In the genomic region with DNA sequence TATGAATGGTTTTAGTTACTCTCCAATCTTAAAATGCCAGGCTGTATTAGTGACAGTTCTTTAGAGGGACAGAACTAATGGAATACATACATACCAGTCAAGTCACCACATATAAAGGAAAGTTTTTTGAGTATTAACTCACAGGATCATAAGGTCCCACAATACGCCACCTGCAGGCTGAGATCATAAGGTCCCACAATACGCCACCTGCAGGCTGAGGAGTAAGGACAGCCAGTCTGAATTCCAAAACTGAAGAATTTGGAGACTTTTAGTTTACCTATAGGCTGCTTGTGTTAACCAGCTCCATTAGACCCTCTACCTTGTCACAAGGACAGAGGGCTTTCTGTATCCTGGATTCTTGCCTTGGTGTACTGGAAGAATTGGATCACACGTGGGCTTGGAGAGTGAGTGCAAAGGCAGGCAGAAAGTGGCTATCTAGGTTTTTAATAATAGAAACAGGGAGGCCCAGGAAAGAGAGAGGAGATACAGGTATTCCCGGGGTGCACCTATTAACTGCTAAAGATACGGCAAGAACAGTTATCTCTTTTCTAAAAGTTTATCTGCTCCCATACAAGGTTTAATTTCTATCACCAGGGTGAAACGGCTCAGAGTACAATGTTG, we compare ENCODE assay signal across 8 cellular contexts.
DNase-seq lines count a peak whose midpoint lies in the region; ATAC-seq, FAIRE-seq and TF ChIP-seq lines count a peak whose summit lies in the region.

No MANE protein-coding gene starts in this region.

- no peak for TF ChIP-seq CTCF in ovary (IDR thresholded peaks at IDR 0.05)

- no peaks in the 10 kb centered on the region for H3K27me3 ChIP-seq in ovary

- no peak for TF ChIP-seq EP300 in ovary (IDR thresholded peaks at IDR 0.05)

- FAIRE-seq in GM19239 (lab: Jason Lieb, UNC): peak; percentile 42

- H3K4me1 ChIP-seq in ovary (ENCODE audit: insufficient read depth): no peaks in the 10 kb centered on the region

- TF ChIP-seq POLR2A in ovary (IDR thresholded peaks at IDR 0.05): no peak

- H3K36me3 ChIP-seq in ovary: no peaks in the 10 kb centered on the region

- peak; percentile 93 for ATAC-seq in HG03159 (IDR thresholded peaks at IDR 0.05; ENCODE audit: unreplicated experiment)

- whole genome bisulfite sequencing in ovary, 3 donors: 62 to 79% (median 63%) methylated on average over 6 of the region's 6 CpGs

- intact Hi-C loops in ovary (cut with DNase I): no loop called here

- DNase-seq in CMK (ENCODE audit: low read depth) (peak; percentile 15), GM19239 (ENCODE audit: insufficient read length, low spot score) (no peak), RKO (ENCODE audit: low spot score) (peak; percentile 47), iris pigment epithelial cell (ENCODE audit: low read depth) (peak; percentile 4), GOT3 (lab: John Stamatoyannopoulos, UW) (no peak), NCI-H2196 (lab: John Stamatoyannopoulos, UW; ENCODE audit: unreplicated experiment) (no peak), ovary (no peak)

- H3K27ac ChIP-seq in ovary: no peak overlapping the region

- no peaks in the 10 kb centered on the region for H3K9me3 ChIP-seq in ovary

- no peak overlapping the region for H3K4me3 ChIP-seq in ovary

Comparison
In these comparisons a context has a peak if more than half of its experiments do, and no peak if none do; other contexts are left out.
1. DNase-seq: peak in CMK (single experiment), RKO (single experiment) and iris pigment epithelial cell (single experiment); none in GM19239 (single experiment), GOT3 (single experiment), NCI-H2196 (single experiment) and ovary (0 of 5).